In the genomic region with DNA sequence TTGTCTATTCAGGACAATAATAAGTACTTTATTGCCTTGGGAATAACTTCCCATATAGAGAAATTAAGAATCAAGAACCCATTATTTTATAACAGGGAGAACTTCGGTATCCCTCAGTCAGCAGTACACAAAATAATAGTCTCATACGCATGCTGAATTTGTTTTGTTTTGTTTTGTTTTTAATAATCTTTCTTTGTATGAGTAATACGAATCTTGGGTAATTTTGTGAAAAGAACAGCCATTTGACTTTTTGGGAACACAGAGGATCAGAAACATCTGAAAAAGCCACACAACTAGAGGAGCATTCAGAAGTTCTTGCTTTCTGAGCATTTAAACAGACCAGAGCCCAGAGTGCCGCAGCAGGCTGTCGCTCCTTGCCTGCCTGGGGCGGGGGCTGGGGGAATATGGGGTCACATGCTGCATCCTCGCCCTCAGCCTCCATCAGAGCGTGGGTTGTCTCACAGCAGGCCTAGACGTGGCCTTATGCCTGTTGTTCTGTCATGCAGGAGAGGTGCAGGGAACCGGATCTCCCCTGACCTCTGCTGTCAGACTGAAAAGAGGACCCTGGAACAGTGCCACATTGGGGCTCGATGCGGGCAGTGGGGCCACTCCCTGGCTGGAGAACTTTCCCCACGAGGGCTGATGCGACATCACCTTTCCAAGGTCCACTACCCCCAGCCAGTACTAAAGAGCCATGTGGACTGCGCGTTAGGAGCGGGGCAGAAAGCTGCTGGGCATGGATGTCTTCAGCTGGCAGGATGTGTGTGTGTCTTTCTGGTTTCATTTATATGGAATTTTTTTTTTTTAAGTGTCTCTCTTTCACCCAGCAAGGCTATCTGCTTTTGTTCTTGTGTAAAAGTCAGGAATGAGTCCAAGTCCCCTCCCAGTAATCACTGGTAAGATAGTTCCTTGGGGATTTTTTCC, we compare ENCODE assay signal across 8 cellular contexts.
DNase-seq lines count a peak whose midpoint lies in the region; ATAC-seq and TF ChIP-seq lines count a peak whose summit lies in the region.

No MANE protein-coding gene starts in this region.

- no peak overlapping the region for H2AK5ac ChIP-seq in neuronal stem cell (ENCODE audit: low read depth, low read length)

- no peak overlapping the region for H2BK120ac ChIP-seq in neuronal stem cell (ENCODE audit: low read depth, low read length)

- no peak overlapping the region for H4K91ac ChIP-seq in neuronal stem cell (ENCODE audit: low read depth, low read length, poor library complexity)

- peaks cover 0 to 7% of the 10 kb centered on the region in 2 donors for H3K9me3 ChIP-seq in neuronal stem cell (replicated peaks in 1 of 2; ENCODE audit: control insufficient read depth in 2 of 2, insufficient read depth in 1 of 2, low read depth in 1 of 2, low read length in 2 of 2)

- no peaks in the 10 kb centered on the region for H3K27me3 ChIP-seq in neuronal stem cell (ENCODE audit: control insufficient read depth in 3 of 3, insufficient read depth in 3 of 3, low read depth in 1 of 3, low read length in 3 of 3)

- H2BK12ac ChIP-seq in neuronal stem cell (ENCODE audit: low read length), result no peak overlapping the region

- TF ChIP-seq CTCF in cardiac fibroblast (IDR thresholded peaks at IDR 0.05; ENCODE audit: low read depth, low read length), result no peak

- H2AFZ ChIP-seq in neuronal stem cell (ENCODE audit: low read length), result no peak overlapping the region

- no peak overlapping the region for H4K8ac ChIP-seq in neuronal stem cell (ENCODE audit: low read depth, low read length)

- peak overlapping the region; percentile 15 for H3K18ac ChIP-seq in neuronal stem cell (ENCODE audit: low read length)

- no CpG with 5 or more reads among the region's 17 CpGs for WGBS in neuronal stem cell (ENCODE audit: extremely low coverage in 2 of 2, insufficient read length in 2 of 2, insufficient replicate concordance in 1 of 2), 2 donors

- no peak overlapping the region for H3K4ac ChIP-seq in neuronal stem cell (ENCODE audit: low read length)

- no peak overlapping the region for H3K23ac ChIP-seq in neuronal stem cell (ENCODE audit: low read depth, low read length, poor library complexity)

- peak; percentile 71 to 89 for DNase-seq in cardiac fibroblast (ENCODE audit: low read depth in 2 of 2)
- no peak for DNase-seq in neuronal stem cell (ENCODE audit: low spot score)
- DNase-seq in NCI-H1417 (lab: John Stamatoyannopoulos, UW), result no peak
- no peak for DNase-seq in NCI-H345 (lab: John Stamatoyannopoulos, UW)

- H3K27ac ChIP-seq in neuronal stem cell (replicated peaks; ENCODE audit: low read length), result no peak overlapping the region

- no peak overlapping the region for H3K9ac ChIP-seq in neuronal stem cell (ENCODE audit: low read depth, low read length, poor library complexity)

- no peak overlapping the region for H3K4me2 ChIP-seq in neuronal stem cell (ENCODE audit: insufficient read depth, low read length, poor library complexity, severe bottlenecking)

- H3K79me1 ChIP-seq in neuronal stem cell (ENCODE audit: low read depth, low read length), result no peaks in the 10 kb centered on the region

- no peak overlapping the region for H3K14ac ChIP-seq in neuronal stem cell (ENCODE audit: low read length)

- no peak overlapping the region for H2BK15ac ChIP-seq in neuronal stem cell (ENCODE audit: low read length)

- H3K4me1 ChIP-seq in neuronal stem cell (ENCODE audit: control insufficient read depth in 2 of 2, insufficient read depth in 1 of 2, low read depth in 1 of 2, low read length in 2 of 2), result peaks cover 23 to 52% of the 10 kb centered on the region in 2 donors

- peaks cover 0 to 25% of the 10 kb centered on the region in 2 donors for H3K36me3 ChIP-seq in neuronal stem cell (replicated peaks in 1 of 2; ENCODE audit: control insufficient read depth in 2 of 2, insufficient read depth in 2 of 2, low read length in 2 of 2)

- no peak overlapping the region for H2BK5ac ChIP-seq in neuronal stem cell (ENCODE audit: low read length)

- peak overlapping the region in 1 of 2 donors; percentile 5 for H3K4me3 ChIP-seq in cardiac fibroblast (replicated peaks in 1 of 2; ENCODE audit: low read depth in 2 of 2, low read length in 2 of 2)
- no peak overlapping the region for H3K4me3 ChIP-seq in neuronal stem cell (ENCODE audit: low read length in 2 of 2)

- peak; percentile 63 for ATAC-seq in GM18517 (IDR thresholded peaks at IDR 0.05; ENCODE audit: unreplicated experiment)
- peak; percentile 68 for ATAC-seq in HG03064 (IDR thresholded peaks at IDR 0.05; ENCODE audit: low read depth, unreplicated experiment)
- no peak for ATAC-seq in HG03354 (IDR thresholded peaks at IDR 0.05; ENCODE audit: poor library complexity, severe bottlenecking, unreplicated experiment)
- ATAC-seq in HG03521 (IDR thresholded peaks at IDR 0.05; ENCODE audit: unreplicated experiment), result no peak

Comparison
In these comparisons a context has a peak if more than half of its experiments do, and no peak if none do; other contexts are left out.
1. ATAC-seq: peak in GM18517 (single experiment) and HG03064 (single experiment); none in HG03354 (single experiment) and HG03521 (single experiment).
2. DNase-seq: peak in cardiac fibroblast (2 of 2); none in neuronal stem cell (single experiment), NCI-H1417 (0 of 3) and NCI-H345 (single experiment).